ENCODE assay signal across 8 cellular contexts in genomic region chr10:31320598-31321211, GRCh38. TPM values are rescaled to one million over a fixed set of nuclear protein-coding genes. Genes with fewer than 3 reads are reported as not detected.
A peak's percentile ranks its signal among the peaks of the same experiment; 100 is the strongest.
DNase-seq lines count a peak whose midpoint lies in the region; ATAC-seq and TF ChIP-seq lines count a peak whose summit lies in the region.

No MANE protein-coding gene starts in this region.

- H3K4me1 Mint-ChIP-seq in progenitor cell of endocrine pancreas (ENCODE audit: low read depth), result peaks cover 11% of the 10 kb centered on the region

- H3K27ac ChIP-seq in RWPE1, result peak overlapping the region; percentile 98

- POLR2A ChIA-PET in RWPE1 (lab: Yijun Ruan, JAX; ENCODE audit: low non-redundant PET), result no interaction called here

- H3K27me3 Mint-ChIP-seq in progenitor cell of endocrine pancreas, result peaks cover 62% of the 10 kb centered on the region

- intact Hi-C loops in left ventricle myocardium superior (cut with micrococcal nuclease), result loop anchor here (10.0 kb wide), 1 partner anchor 164 kb away; no protein-coding TSS in a partner anchor

- H3K4me3 Mint-ChIP-seq in progenitor cell of endocrine pancreas (ENCODE audit: low read depth), result peak overlapping the region; percentile 81

- H3K36me3 Mint-ChIP-seq in progenitor cell of endocrine pancreas (ENCODE audit: insufficient read depth), result no peaks in the 10 kb centered on the region

- no peaks in the 10 kb centered on the region for H3K9me3 Mint-ChIP-seq in progenitor cell of endocrine pancreas (ENCODE audit: low read depth)

- CTCF ChIA-PET in RWPE1 (lab: Yijun Ruan, JAX), result interaction anchor here (0.6 to 0.9 kb wide), 4 partner anchors 430 to 961 kb away, joined by 3 to 4 read pairs (median 3); no protein-coding TSS in a partner anchor

- DNase-seq in NCI-H1417 (lab: John Stamatoyannopoulos, UW) (peak; percentile 52 to 80 (median 72)), NCI-H1417 treated with DMSO at 0.1 percent for 48 hours (lab: John Stamatoyannopoulos, UW) (no peak), RWPE1 (ENCODE audit: low spot score) (no peak), amniotic stem cell (lab: John Stamatoyannopoulos, UW) (peak; percentile 63), left ventricle myocardium superior (peak; percentile 66), progenitor cell of endocrine pancreas (ENCODE audit: low spot score, unreplicated experiment) (no peak), middle frontal gyrus (ENCODE audit: extremely low spot score, low spot score) (no peak)

- no peak overlapping the region for H3K27ac Mint-ChIP-seq in progenitor cell of endocrine pancreas

- peak; percentile 18 for ATAC-seq in HG03045 (IDR thresholded peaks at IDR 0.05; ENCODE audit: unreplicated experiment)
- peak; percentile 42 for ATAC-seq in left ventricle myocardium superior

- no peak for TF ChIP-seq CTCF in RWPE1 (conservative IDR thresholded peaks at IDR 0.05; ENCODE audit: low read depth)
- TF ChIP-seq CTCF in progenitor cell of endocrine pancreas (IDR thresholded peaks at IDR 0.05; ENCODE audit: unreplicated experiment), result no peak

RNA-seq across cellular contexts. Expression of gene ZEB1, which starts 1.7 kb away (rescaled TPM):
- total RNA-seq in left ventricle myocardium superior (86.7 TPM), progenitor cell of endocrine pancreas (1.2 and 1.7 TPM in 2 replicates)

Comparison
In these comparisons a context has a peak if more than half of its experiments do, and no peak if none do; other contexts are left out.
1. DNase-seq: peak in NCI-H1417 (3 of 3), amniotic stem cell (single experiment) and left ventricle myocardium superior (single experiment); none in NCI-H1417 treated with DMSO at 0.1 percent for 48 hours (single experiment), RWPE1 (single experiment), progenitor cell of endocrine pancreas (single experiment) and middle frontal gyrus (single experiment).
2. RNA of gene ZEB1, which starts 1.7 kb away (total RNA-seq): 86.7 TPM in left ventricle myocardium superior (single experiment); 1.2 to 1.7 TPM in progenitor cell of endocrine pancreas; every median in the first group is over 10 times any median in the second.